ENCODE assay signal across 11 cellular contexts in genomic region chr17:50558955-50559614, GRCh38. TPM values are rescaled to one million over a fixed set of nuclear protein-coding genes. Genes with fewer than 3 reads are reported as not detected.
DNase-seq lines count a peak whose midpoint lies in the region; ATAC-seq, FAIRE-seq and TF ChIP-seq lines count a peak whose summit lies in the region.
"Had no signal": no experiment of that assay in that cellular context is flagged by ENCODE, and none has a peak within 500 bp of the region (broad histone marks: within the 10 kb centered on the region; RNA-seq: fewer than 3 reads in every experiment).

No MANE protein-coding gene starts in this region.

- POLR2A ChIA-PET in WTC11 (lab: Charles Lee) (interaction anchor here (0.8 to 1.6 kb wide), 6 partner anchors 12 to 308 kb away, joined by 3 to 7 read pairs (median 4); partner anchors contain the start of genes SPATA20 and TOB1), GM10248 (lab: Yijun Ruan, JAX) (interaction anchor here (0.5 kb wide), 1 partner anchor 165 kb away, joined by 4 read pairs; no protein-coding TSS in a partner anchor)

- H3K4me3 ChIP-seq in iPS-15b (ENCODE audit: low read depth, low read length) = peak overlapping the region; percentile 70
- H3K4me3 ChIP-seq: body of pancreas had no signal

- peak overlapping the region; percentile 80 for H3K4me3 Mint-ChIP-seq in activated CD4-positive, alpha-beta T cell treated with anti-CD3 and anti-CD28 coated beads, Interleukin-2, amount 10 ng/mL, durations not matched to agents 24 days and 14 days
- H3K4me3 Mint-ChIP-seq in WTC11 = peak overlapping the region; percentile 87

- intact Hi-C loops in activated CD4-positive, alpha-beta T cell treated with anti-CD3 and anti-CD28 coated beads, Interleukin-2, amount 10 ng/mL, durations not matched to agents 24 days and 14 days (cut with micrococcal nuclease) = no loop called here

- H3K9me3 Mint-ChIP-seq in activated CD4-positive, alpha-beta T cell treated with anti-CD3 and anti-CD28 coated beads, Interleukin-2, amount 10 ng/mL, durations not matched to agents 24 days and 14 days = no peaks in the 10 kb centered on the region
- H3K9me3 Mint-ChIP-seq in WTC11 = no peaks in the 10 kb centered on the region

- ATAC-seq in WTC11 = peak; percentile 2
- ATAC-seq in stimulated activated naive CD8-positive, alpha-beta T cell treated with anti-CD3 and anti-CD28 coated beads, Interleukin-15, Interleukin-2, amounts not matched to agents 100 U/mL and 50 U/mL, for 24 hours = no peak
- no peak for ATAC-seq in HG03097 (IDR thresholded peaks at IDR 0.05; ENCODE audit: low FRiP score, unreplicated experiment)

- CTCF ChIA-PET in WTC11 (lab: Charles Lee) (interaction anchor here (1.0 to 7.2 kb wide), 11 partner anchors 8 to 197 kb away, joined by 3 to 135 read pairs (median 5); partner anchors contain the start of genes CHAD and EPN3), GM10248 (lab: Yijun Ruan, JAX) (interaction anchor here (2.5 kb wide), 1 partner anchor 80 kb away, joined by 6 read pairs; no protein-coding TSS in a partner anchor)

- H3K9me3 ChIP-seq in iPS-15b (ENCODE audit: control insufficient read depth, insufficient read depth, low read length) = no peaks in the 10 kb centered on the region
- H3K9me3 ChIP-seq: body of pancreas had no signal

- H3K4me1 ChIP-seq in iPS-15b (ENCODE audit: control insufficient read depth, insufficient read depth, low read length) = peaks cover 14% of the 10 kb centered on the region

- peaks cover 10% of the 10 kb centered on the region for H3K4me1 Mint-ChIP-seq in activated CD4-positive, alpha-beta T cell treated with anti-CD3 and anti-CD28 coated beads, Interleukin-2, amount 10 ng/mL, durations not matched to agents 24 days and 14 days
- peaks cover 27% of the 10 kb centered on the region for H3K4me1 Mint-ChIP-seq in WTC11

- no peak for TF ChIP-seq CTCF in WTC11 (IDR thresholded peaks at IDR 0.05)
- no peak for TF ChIP-seq CTCF in GM10248 (IDR thresholded peaks at IDR 0.05; ENCODE audit: control extremely low read depth, extremely low read depth, low read depth, missing control alignments)

- peak; percentile 73 for DNase-seq in activated CD4-positive, alpha-beta T cell treated with anti-CD3 and anti-CD28 coated beads, Interleukin-2, amount 10 ng/mL, durations not matched to agents 24 days and 14 days
- DNase-seq in activated CD4-positive, alpha-beta T cell treated with anti-CD3 and anti-CD28 coated beads, Interleukin-2, amount 50 U/mL, for 1 hour = no peak
- peak; percentile 79 for DNase-seq in WTC11 (ENCODE audit: low spot score)
- DNase-seq in stimulated activated naive CD8-positive, alpha-beta T cell treated with anti-CD3 and anti-CD28 coated beads, Interleukin-15, Interleukin-2, amounts not matched to agents 100 U/mL and 50 U/mL, for 24 hours = peak; percentile 49
- DNase-seq in RCC 7860 (ENCODE audit: low spot score) = no peak
- DNase-seq in GM10248 (ENCODE audit: extremely low spot score) = no peak
- DNase-seq: kidney glomerular epithelial cell had no signal

- no peaks in the 10 kb centered on the region for H3K36me3 ChIP-seq in iPS-15b (ENCODE audit: control insufficient read depth, insufficient read depth, low read length)

- no peak for FAIRE-seq in RCC 7860 (lab: Jason Lieb, UNC)

- H3K27me3 Mint-ChIP-seq in activated CD4-positive, alpha-beta T cell treated with anti-CD3 and anti-CD28 coated beads, Interleukin-2, amount 10 ng/mL, durations not matched to agents 24 days and 14 days = peaks cover 54% of the 10 kb centered on the region
- H3K27me3 Mint-ChIP-seq in WTC11 (ENCODE audit: low read depth) = peaks cover 62% of the 10 kb centered on the region

- H3K36me3 Mint-ChIP-seq in activated CD4-positive, alpha-beta T cell treated with anti-CD3 and anti-CD28 coated beads, Interleukin-2, amount 10 ng/mL, durations not matched to agents 24 days and 14 days (ENCODE audit: low read depth) = no peaks in the 10 kb centered on the region
- H3K36me3 Mint-ChIP-seq in WTC11 = no peaks in the 10 kb centered on the region

- H3K27ac Mint-ChIP-seq in activated CD4-positive, alpha-beta T cell treated with anti-CD3 and anti-CD28 coated beads, Interleukin-2, amount 10 ng/mL, durations not matched to agents 24 days and 14 days = no peak overlapping the region
- H3K27ac Mint-ChIP-seq in WTC11 = no peak overlapping the region

- H3K27me3 ChIP-seq in iPS-15b (ENCODE audit: control insufficient read depth, insufficient read depth, low read length) = peaks cover 54% of the 10 kb centered on the region

- no peak overlapping the region for H3K9ac ChIP-seq in iPS-15b (ENCODE audit: low read depth, low read length)

TF ChIP-seq in WTC11, 78 proteins besides CTCF, POLR2A, EP300 and RAD21:
- peak; percentile 51; the same call in 1 of the 2 replicates for TF ChIP-seq E2F5 (CRISPR knock-in tag; IDR thresholded peaks at IDR 0.05)
- peak; percentile 27; the same call in 1 of the 2 replicates for TF ChIP-seq ESRRA (CRISPR knock-in tag; IDR thresholded peaks at IDR 0.05; ENCODE audit: borderline replicate concordance)
- TF ChIP-seq NR2C2 (CRISPR knock-in tag; IDR thresholded peaks at IDR 0.05) = no peak

RNA-seq across cellular contexts. Expression of gene CACNA1G, which starts 1.4 kb away (rescaled TPM):
- total RNA-seq in activated CD4-positive, alpha-beta T cell treated with anti-CD3 and anti-CD28 coated beads, Interleukin-2, amount 10 ng/mL, durations not matched to agents 24 days and 14 days = 0.07 TPM in 1 of 2 replicates, not detected in the other
- total RNA-seq in WTC11 (2021) = 5.4 to 6.7 TPM (median 6.2 TPM) in 3 replicates

RNA-seq across cellular contexts. Expression of gene SPATA20, which starts 12.1 kb away (rescaled TPM):
- 21.6 and 22.4 TPM in 2 replicates for total RNA-seq in activated CD4-positive, alpha-beta T cell treated with anti-CD3 and anti-CD28 coated beads, Interleukin-2, amount 10 ng/mL, durations not matched to agents 24 days and 14 days
- 24.6 to 30.6 TPM (median 26.3 TPM) in 3 replicates for total RNA-seq in WTC11 (2021)

RNA-seq across cellular contexts. Expression of gene EPN3, which starts 26.6 kb away (rescaled TPM):
- total RNA-seq in activated CD4-positive, alpha-beta T cell treated with anti-CD3 and anti-CD28 coated beads, Interleukin-2, amount 10 ng/mL, durations not matched to agents 24 days and 14 days = not detected in 2 replicates
- total RNA-seq in WTC11 (2021) = 6.9 to 8.8 TPM (median 8.1 TPM) in 3 replicates
- total RNA-seq: HT1080 had no signal

RNA-seq across cellular contexts. Expression of gene MYCBPAP, which starts 50.8 kb away (rescaled TPM):
- total RNA-seq in activated CD4-positive, alpha-beta T cell treated with anti-CD3 and anti-CD28 coated beads, Interleukin-2, amount 10 ng/mL, durations not matched to agents 24 days and 14 days = 3.5 TPM in 2 replicates
- total RNA-seq in WTC11 (2021) = 5.7 to 6.9 TPM (median 6.6 TPM) in 3 replicates
- total RNA-seq: HT1080 had no signal

Comparison
In these comparisons a context has a peak if more than half of its experiments do, and no peak if none do; other contexts are left out.
1. DNase-seq: peak in activated CD4-positive, alpha-beta T cell treated with anti-CD3 and anti-CD28 coated beads, Interleukin-2, amount 10 ng/mL, durations not matched to agents 24 days and 14 days (single experiment), WTC11 (single experiment) and stimulated activated naive CD8-positive, alpha-beta T cell treated with anti-CD3 and anti-CD28 coated beads, Interleukin-15, Interleukin-2, amounts not matched to agents 100 U/mL and 50 U/mL, for 24 hours (single experiment); none in activated CD4-positive, alpha-beta T cell treated with anti-CD3 and anti-CD28 coated beads, Interleukin-2, amount 50 U/mL, for 1 hour (single experiment), RCC 7860 (single experiment) and GM10248 (single experiment).